ENCODE assay signal across 7 cellular contexts in the genomic region with DNA sequence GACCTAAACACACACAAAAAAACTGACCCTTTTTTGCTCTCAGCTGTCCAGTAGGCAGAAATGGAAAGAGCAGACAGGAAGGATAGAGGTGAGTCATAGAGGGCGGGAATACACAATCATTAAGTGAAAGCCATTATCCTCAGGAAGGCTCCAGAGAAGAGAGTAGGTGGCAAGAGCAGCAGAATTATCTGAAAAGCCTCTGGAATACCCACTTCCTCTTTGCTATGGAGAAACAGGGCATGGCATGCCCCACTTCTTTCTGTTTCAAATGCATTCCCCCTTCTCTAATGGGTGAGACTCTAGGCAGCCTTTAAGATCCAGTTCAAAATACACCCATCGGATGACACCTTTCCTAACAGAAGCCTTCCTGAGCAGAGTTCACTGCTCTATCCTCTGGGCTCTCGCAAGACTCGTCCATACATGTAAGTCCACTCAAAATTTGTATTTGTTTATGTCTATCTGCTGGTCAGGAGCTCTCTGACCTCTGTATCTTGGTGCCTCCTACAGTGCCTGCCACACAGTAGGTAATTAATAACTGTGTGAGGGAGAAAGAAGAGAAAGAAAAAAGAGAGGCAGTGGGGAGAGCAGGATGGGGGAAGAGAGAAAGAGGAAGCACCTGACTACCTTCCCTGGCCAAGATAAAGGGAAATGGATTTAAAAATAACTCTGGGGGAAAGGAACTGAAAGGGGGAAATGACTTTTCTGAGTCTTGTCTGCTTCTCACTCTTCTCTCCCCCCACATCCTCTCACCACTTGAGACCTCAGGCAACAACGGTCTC. TPM values are rescaled to one million over a fixed set of nuclear protein-coding genes. Genes with fewer than 3 reads are reported as not detected.
DNase-seq lines count a peak whose midpoint lies in the region; TF ChIP-seq lines count a peak whose summit lies in the region.
"Had no signal": no experiment of that assay in that cellular context is flagged by ENCODE, and none has a peak within 500 bp of the region (broad histone marks: within the 10 kb centered on the region; RNA-seq: fewer than 3 reads in every experiment).

No MANE protein-coding gene starts in this region.

- no peak overlapping the region for H3K14ac ChIP-seq in trophoblast cell (ENCODE audit: low read length)

- H3K27ac ChIP-seq in breast epithelium, result no peak overlapping the region
- H3K27ac ChIP-seq in trophoblast cell (ENCODE audit: low read depth, low read length), result no peak overlapping the region
- H3K27ac ChIP-seq in effector memory CD4-positive, alpha-beta T cell (ENCODE audit: insufficient read depth, low read length, poor library complexity, severe bottlenecking), result no peak overlapping the region

- peaks cover 6% of the 10 kb centered on the region for H3K36me3 Mint-ChIP-seq in MCF 10A (ENCODE audit: insufficient read depth, unreplicated experiment)

- H4K8ac ChIP-seq in trophoblast cell (ENCODE audit: low read depth, low read length), result peak overlapping the region; percentile 27

- no peaks in the 10 kb centered on the region for H3K4me1 ChIP-seq in breast epithelium
- peaks cover 4 to 6% of the 10 kb centered on the region in 2 experiments for H3K4me1 ChIP-seq in trophoblast cell (ENCODE audit: control insufficient read depth in 1 of 2, insufficient read depth in 2 of 2, low read length in 2 of 2)
- H3K4me1 ChIP-seq in effector memory CD4-positive, alpha-beta T cell (ENCODE audit: control insufficient read depth, insufficient read depth, low read length, poor library complexity, severe bottlenecking), result peaks cover 6% of the 10 kb centered on the region

- peak; percentile 67 for DNase-seq in MCF 10A (ENCODE audit: unreplicated experiment)
- DNase-seq in breast epithelium (ENCODE audit: low spot score in 2 of 2), result no peak
- peak; percentile 61 for DNase-seq in HT-29 (ENCODE audit: low spot score)
- DNase-seq in astrocyte of the cerebellum (ENCODE audit: low read depth), result peak; percentile 35
- peak in 1 of 2 donors; percentile 33 for DNase-seq in trophoblast cell
- no peak for DNase-seq in effector memory CD4-positive, alpha-beta T cell

- no peaks in the 10 kb centered on the region for H3K9me3 ChIP-seq in breast epithelium
- peaks cover 3% of the 10 kb centered on the region for H3K9me3 ChIP-seq in trophoblast cell (ENCODE audit: insufficient read depth, low read depth, low read length)
- H3K9me3 ChIP-seq in effector memory CD4-positive, alpha-beta T cell (ENCODE audit: control insufficient read depth, low read length), result no peaks in the 10 kb centered on the region

- H3K18ac ChIP-seq in trophoblast cell (ENCODE audit: low read length), result no peak overlapping the region

- TF ChIP-seq POLR2A in breast epithelium (IDR thresholded peaks at IDR 0.05), result no peak

- H3K23ac ChIP-seq in trophoblast cell (ENCODE audit: low read length), result no peak overlapping the region

- no peaks in the 10 kb centered on the region for H3K79me2 ChIP-seq in trophoblast cell (ENCODE audit: control insufficient read depth, insufficient read depth, low read length, poor library complexity)

- H2BK12ac ChIP-seq in trophoblast cell (ENCODE audit: low read length), result peak overlapping the region; percentile 8

- BruUV-seq in MCF 10A (replicated peaks; lab: Mats Ljungman, UMichigan), result no TSS peak

- H3K9ac ChIP-seq in trophoblast cell (ENCODE audit: low read length), result no peak overlapping the region

- no peak overlapping the region for H3K4me2 ChIP-seq in trophoblast cell (ENCODE audit: low read length)

- H2AK5ac ChIP-seq in trophoblast cell (ENCODE audit: low read length), result peak overlapping the region; percentile 49

- peak overlapping the region; percentile 12 for H4K12ac ChIP-seq in trophoblast cell (ENCODE audit: low read depth, low read length)

- no peaks in the 10 kb centered on the region for H3K79me1 ChIP-seq in trophoblast cell (ENCODE audit: low read length)

- H3K4me1 Mint-ChIP-seq in MCF 10A (ENCODE audit: insufficient read depth, unreplicated experiment), result no peaks in the 10 kb centered on the region

- POLR2A ChIA-PET in MCF 10A (lab: Yijun Ruan, JAX), result no interaction called here

- no peak for TF ChIP-seq CTCF in MCF 10A (IDR thresholded peaks at IDR 0.05; ENCODE audit: unreplicated experiment)
- no peak for TF ChIP-seq CTCF in breast epithelium (IDR thresholded peaks at IDR 0.05)
- no peak for TF ChIP-seq CTCF in astrocyte of the cerebellum (IDR thresholded peaks at IDR 0.05; ENCODE audit: low read depth, low read length, missing control alignments)

- intact Hi-C loops in MCF 10A (cut with micrococcal nuclease), result no loop called here
- intact Hi-C loops in breast epithelium (cut with DNase I; ENCODE audit: low total_unique reads), result no loop called here

- CTCF ChIA-PET in MCF 10A (lab: Yijun Ruan, JAX), result interaction anchor here (0.6 to 0.7 kb wide), 3 partner anchors 11 to 853 kb away, joined by 3 to 6 read pairs (median 4); a partner anchor contains a TSS

- no peaks in the 10 kb centered on the region for H3K36me3 ChIP-seq in breast epithelium
- no peaks in the 10 kb centered on the region for H3K36me3 ChIP-seq in trophoblast cell (ENCODE audit: control insufficient read depth in 1 of 2, insufficient read depth in 2 of 2, low read length in 2 of 2)
- H3K36me3 ChIP-seq in effector memory CD4-positive, alpha-beta T cell (ENCODE audit: control insufficient read depth, insufficient read depth, low read length), result no peaks in the 10 kb centered on the region

- H4K91ac ChIP-seq in trophoblast cell (ENCODE audit: low read depth, low read length), result no peak overlapping the region

- no peak overlapping the region for H3K4me3 ChIP-seq in breast epithelium
- H3K4me3 ChIP-seq in astrocyte of the cerebellum (ENCODE audit: low read depth, low read length), result no peak overlapping the region
- no peak overlapping the region for H3K4me3 ChIP-seq in trophoblast cell (ENCODE audit: low read depth, low read length)
- H3K4me3 ChIP-seq in effector memory CD4-positive, alpha-beta T cell (ENCODE audit: insufficient read depth, low read depth, low read length, poor library complexity, severe bottlenecking), result no peak overlapping the region

- H3K4ac ChIP-seq in trophoblast cell (ENCODE audit: low read depth, low read length), result no peak overlapping the region

- no peak overlapping the region for H2AFZ ChIP-seq in trophoblast cell (ENCODE audit: insufficient read depth, low read length, poor library complexity)

- no peak overlapping the region for H3K27ac Mint-ChIP-seq in MCF 10A (ENCODE audit: low read depth, unreplicated experiment)

- H3K4me3 Mint-ChIP-seq in MCF 10A (ENCODE audit: unreplicated experiment), result no peak overlapping the region

- H3K27me3 ChIP-seq in breast epithelium (no peaks in the 10 kb centered on the region), trophoblast cell (ENCODE audit: insufficient read depth, low read length) (no peaks in the 10 kb centered on the region)
- no peaks in the 10 kb centered on the region for H3K27me3 ChIP-seq in effector memory CD4-positive, alpha-beta T cell (replicated peaks; ENCODE audit: control insufficient read depth, insufficient read depth, low read length, poor library complexity, severe bottlenecking)

- in situ Hi-C loops in astrocyte of the cerebellum (cut with HindIII; ENCODE audit: low sequenced_read_pairs), result no loop called here

- no peaks in the 10 kb centered on the region for H3K27me3 Mint-ChIP-seq in MCF 10A (ENCODE audit: insufficient read depth, unreplicated experiment)

- no peaks in the 10 kb centered on the region for H3K9me3 Mint-ChIP-seq in MCF 10A (ENCODE audit: unreplicated experiment)

- no peak overlapping the region for H2BK120ac ChIP-seq in trophoblast cell (ENCODE audit: insufficient read depth, low read length, poor library complexity)

- no CpG with 5 or more reads among the region's 5 CpGs for whole genome bisulfite sequencing in trophoblast cell (ENCODE audit: extremely low coverage, insufficient coverage, insufficient read length)

- no peak overlapping the region for H2BK5ac ChIP-seq in trophoblast cell (ENCODE audit: low read depth, low read length, poor library complexity)

RNA-seq across cellular contexts. Expression of a gene that starts 8.5 kb away (rescaled TPM):
- total RNA-seq in MCF 10A (2022) (0.14 TPM in 1 of 2 replicates, not detected in the other), breast epithelium (under 1 TPM; 0.29 to 0.64 (median 0.33) TPM)
- not detected in 2 replicates for total RNA-seq in HT-29 (2014; rRNA removed; shearing (Covaris generic))
- not detected in 2 replicates for polyA plus RNA-seq in trophoblast cell (2013)
- polyA plus RNA-seq: neural cell had no signal

RNA-seq across cellular contexts. Expression of a gene that starts 14.1 kb away (rescaled TPM):
- total RNA-seq in MCF 10A (2022) (20.4 and 22.7 TPM in 2 replicates), breast epithelium (10 to 100 TPM; 21.3 to 34.5 (median 27.2) TPM)
- total RNA-seq in HT-29 (2014; rRNA removed; shearing (Covaris generic)), result 10.9 and 12.6 TPM in 2 replicates
- polyA plus RNA-seq in trophoblast cell (2013), result 11.5 and 12.3 TPM in 2 replicates

RNA-seq across cellular contexts. Expression of a gene that starts 27.2 kb away (rescaled TPM):
- total RNA-seq in MCF 10A (2022), result 27.2 and 34.7 TPM in 2 replicates
- 10 to 100 TPM; 38.1 to 66.9 (median 57.5) TPM for total RNA-seq in breast epithelium
- total RNA-seq in HT-29 (2014; rRNA removed; shearing (Covaris generic)), result 44.2 and 44.5 TPM in 2 replicates
- 14.7 and 15.6 TPM in 2 replicates for polyA plus RNA-seq in trophoblast cell (2013)

RNA-seq across cellular contexts. Expression of a gene that starts 27.6 kb away (rescaled TPM):
- total RNA-seq in MCF 10A (2022), result 140 and 168 TPM in 2 replicates
- total RNA-seq in breast epithelium, result 100 to 1,000 TPM; 129 to 165 (median 150) TPM
- 64.0 TPM in 2 replicates for total RNA-seq in HT-29 (2014; rRNA removed; shearing (Covaris generic))
- polyA plus RNA-seq in trophoblast cell (2013), result 178 and 184 TPM in 2 replicates

RNA-seq across cellular contexts. Expression of a gene that starts 33.8 kb away (rescaled TPM):
- total RNA-seq in MCF 10A (2022) (22.5 and 34.9 TPM in 2 replicates), breast epithelium (10 to 100 TPM; 23.6 to 34.1 (median 29.9) TPM)
- 33.1 and 35.7 TPM in 2 replicates for total RNA-seq in HT-29 (2014; rRNA removed; shearing (Covaris generic))
- polyA plus RNA-seq in trophoblast cell (2013), result 22.1 and 23.5 TPM in 2 replicates

Comparison
In these comparisons a context has a peak if more than half of its experiments do, and no peak if none do; other contexts are left out.
1. DNase-seq: peak in MCF 10A (single experiment), HT-29 (single experiment) and astrocyte of the cerebellum (single experiment); none in breast epithelium (0 of 2) and effector memory CD4-positive, alpha-beta T cell (0 of 3).